2 cellular contexts compared by ENCODE assay signal in the genomic region with DNA sequence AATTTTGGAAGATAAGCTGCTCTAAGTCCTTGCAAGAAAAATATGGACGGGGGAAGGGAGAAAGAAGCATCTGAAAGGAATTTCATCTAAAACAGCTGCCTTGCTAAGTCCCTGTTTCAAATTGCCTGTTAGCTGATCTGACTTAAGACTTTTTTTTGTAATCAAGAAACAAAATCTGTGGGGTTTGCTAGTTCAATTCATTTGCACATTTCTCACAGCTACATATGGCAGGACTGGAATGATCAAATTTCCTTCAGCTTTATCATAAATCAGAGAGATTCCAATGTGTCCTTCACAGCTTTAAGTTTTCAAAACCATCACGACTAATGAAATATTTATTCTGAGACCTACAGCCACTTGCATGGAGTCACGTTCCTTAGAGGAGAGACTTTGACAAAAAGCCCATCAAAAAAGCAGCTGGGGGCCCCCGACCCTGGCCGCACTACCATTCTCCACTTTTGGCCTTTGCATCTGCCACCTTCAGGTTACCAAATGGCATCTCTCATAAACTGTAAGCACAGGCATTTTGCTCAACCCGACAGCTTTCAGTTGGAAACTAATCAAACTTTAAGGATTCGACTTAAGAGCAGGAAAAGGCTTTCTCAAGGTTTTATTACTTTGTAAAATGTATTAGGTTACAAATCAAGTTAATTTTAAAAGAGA.
TF ChIP-seq lines count a peak whose summit lies in the region.

No MANE protein-coding gene starts in this region.

TF ChIP-seq in liver, 16 proteins besides CTCF, POLR2A, EP300 and RAD21 (continued from another document):
- TF ChIP-seq, protein P1, sequence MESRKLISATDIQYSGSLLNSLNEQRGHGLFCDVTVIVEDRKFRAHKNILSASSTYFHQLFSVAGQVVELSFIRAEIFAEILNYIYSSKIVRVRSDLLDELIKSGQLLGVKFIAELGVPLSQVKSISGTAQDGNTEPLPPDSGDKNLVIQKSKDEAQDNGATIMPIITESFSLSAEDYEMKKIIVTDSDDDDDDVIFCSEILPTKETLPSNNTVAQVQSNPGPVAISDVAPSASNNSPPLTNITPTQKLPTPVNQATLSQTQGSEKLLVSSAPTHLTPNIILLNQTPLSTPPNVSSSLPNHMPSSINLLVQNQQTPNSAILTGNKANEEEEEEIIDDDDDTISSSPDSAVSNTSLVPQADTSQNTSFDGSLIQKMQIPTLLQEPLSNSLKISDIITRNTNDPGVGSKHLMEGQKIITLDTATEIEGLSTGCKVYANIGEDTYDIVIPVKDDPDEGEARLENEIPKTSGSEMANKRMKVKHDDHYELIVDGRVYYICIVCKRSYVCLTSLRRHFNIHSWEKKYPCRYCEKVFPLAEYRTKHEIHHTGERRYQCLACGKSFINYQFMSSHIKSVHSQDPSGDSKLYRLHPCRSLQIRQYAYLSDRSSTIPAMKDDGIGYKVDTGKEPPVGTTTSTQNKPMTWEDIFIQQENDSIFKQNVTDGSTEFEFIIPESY (IDR thresholded peaks at IDR 0.05), result no peak
- TF ChIP-seq, protein P2, sequence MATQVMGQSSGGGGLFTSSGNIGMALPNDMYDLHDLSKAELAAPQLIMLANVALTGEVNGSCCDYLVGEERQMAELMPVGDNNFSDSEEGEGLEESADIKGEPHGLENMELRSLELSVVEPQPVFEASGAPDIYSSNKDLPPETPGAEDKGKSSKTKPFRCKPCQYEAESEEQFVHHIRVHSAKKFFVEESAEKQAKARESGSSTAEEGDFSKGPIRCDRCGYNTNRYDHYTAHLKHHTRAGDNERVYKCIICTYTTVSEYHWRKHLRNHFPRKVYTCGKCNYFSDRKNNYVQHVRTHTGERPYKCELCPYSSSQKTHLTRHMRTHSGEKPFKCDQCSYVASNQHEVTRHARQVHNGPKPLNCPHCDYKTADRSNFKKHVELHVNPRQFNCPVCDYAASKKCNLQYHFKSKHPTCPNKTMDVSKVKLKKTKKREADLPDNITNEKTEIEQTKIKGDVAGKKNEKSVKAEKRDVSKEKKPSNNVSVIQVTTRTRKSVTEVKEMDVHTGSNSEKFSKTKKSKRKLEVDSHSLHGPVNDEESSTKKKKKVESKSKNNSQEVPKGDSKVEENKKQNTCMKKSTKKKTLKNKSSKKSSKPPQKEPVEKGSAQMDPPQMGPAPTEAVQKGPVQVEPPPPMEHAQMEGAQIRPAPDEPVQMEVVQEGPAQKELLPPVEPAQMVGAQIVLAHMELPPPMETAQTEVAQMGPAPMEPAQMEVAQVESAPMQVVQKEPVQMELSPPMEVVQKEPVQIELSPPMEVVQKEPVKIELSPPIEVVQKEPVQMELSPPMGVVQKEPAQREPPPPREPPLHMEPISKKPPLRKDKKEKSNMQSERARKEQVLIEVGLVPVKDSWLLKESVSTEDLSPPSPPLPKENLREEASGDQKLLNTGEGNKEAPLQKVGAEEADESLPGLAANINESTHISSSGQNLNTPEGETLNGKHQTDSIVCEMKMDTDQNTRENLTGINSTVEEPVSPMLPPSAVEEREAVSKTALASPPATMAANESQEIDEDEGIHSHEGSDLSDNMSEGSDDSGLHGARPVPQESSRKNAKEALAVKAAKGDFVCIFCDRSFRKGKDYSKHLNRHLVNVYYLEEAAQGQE (IDR thresholded peaks at IDR 0.05), result no peak

TF ChIP-seq in HepG2, 621 proteins besides CTCF, POLR2A, EP300 and RAD21 (continued from another document):
- TF ChIP-seq ZBTB8A (CRISPR knock-in tag; IDR thresholded peaks at IDR 0.05; ENCODE audit: borderline replicate concordance, low read depth) (no peak), ASH2L (IDR thresholded peaks at IDR 0.05; ENCODE audit: insufficient read length, low read depth, low read length) (no peak), ZNF136 (CRISPR knock-in tag; IDR thresholded peaks at IDR 0.05; ENCODE audit: low read depth) (no peak), ZNF510 (CRISPR knock-in tag; IDR thresholded peaks at IDR 0.05; ENCODE audit: low read depth) (no peak)
- TF ChIP-seq, protein P3, sequence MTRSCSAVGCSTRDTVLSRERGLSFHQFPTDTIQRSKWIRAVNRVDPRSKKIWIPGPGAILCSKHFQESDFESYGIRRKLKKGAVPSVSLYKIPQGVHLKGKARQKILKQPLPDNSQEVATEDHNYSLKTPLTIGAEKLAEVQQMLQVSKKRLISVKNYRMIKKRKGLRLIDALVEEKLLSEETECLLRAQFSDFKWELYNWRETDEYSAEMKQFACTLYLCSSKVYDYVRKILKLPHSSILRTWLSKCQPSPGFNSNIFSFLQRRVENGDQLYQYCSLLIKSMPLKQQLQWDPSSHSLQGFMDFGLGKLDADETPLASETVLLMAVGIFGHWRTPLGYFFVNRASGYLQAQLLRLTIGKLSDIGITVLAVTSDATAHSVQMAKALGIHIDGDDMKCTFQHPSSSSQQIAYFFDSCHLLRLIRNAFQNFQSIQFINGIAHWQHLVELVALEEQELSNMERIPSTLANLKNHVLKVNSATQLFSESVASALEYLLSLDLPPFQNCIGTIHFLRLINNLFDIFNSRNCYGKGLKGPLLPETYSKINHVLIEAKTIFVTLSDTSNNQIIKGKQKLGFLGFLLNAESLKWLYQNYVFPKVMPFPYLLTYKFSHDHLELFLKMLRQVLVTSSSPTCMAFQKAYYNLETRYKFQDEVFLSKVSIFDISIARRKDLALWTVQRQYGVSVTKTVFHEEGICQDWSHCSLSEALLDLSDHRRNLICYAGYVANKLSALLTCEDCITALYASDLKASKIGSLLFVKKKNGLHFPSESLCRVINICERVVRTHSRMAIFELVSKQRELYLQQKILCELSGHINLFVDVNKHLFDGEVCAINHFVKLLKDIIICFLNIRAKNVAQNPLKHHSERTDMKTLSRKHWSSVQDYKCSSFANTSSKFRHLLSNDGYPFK (CRISPR knock-in tag; IDR thresholded peaks at IDR 0.05; ENCODE audit: borderline replicate concordance), result no peak
- TF ChIP-seq, protein P4, sequence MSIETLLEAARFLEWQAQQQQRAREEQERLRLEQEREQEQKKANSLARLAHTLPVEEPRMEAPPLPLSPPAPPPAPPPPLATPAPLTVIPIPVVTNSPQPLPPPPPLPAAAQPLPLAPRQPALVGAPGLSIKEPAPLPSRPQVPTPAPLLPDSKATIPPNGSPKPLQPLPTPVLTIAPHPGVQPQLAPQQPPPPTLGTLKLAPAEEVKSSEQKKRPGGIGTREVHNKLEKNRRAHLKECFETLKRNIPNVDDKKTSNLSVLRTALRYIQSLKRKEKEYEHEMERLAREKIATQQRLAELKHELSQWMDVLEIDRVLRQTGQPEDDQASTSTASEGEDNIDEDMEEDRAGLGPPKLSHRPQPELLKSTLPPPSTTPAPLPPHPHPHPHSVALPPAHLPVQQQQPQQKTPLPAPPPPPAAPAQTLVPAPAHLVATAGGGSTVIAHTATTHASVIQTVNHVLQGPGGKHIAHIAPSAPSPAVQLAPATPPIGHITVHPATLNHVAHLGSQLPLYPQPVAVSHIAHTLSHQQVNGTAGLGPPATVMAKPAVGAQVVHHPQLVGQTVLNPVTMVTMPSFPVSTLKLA (IDR thresholded peaks at IDR 0.05), result no peak
- TF ChIP-seq, protein P1 (CRISPR knock-in tag; IDR thresholded peaks at IDR 0.05), result no peak
- TF ChIP-seq, protein P5, sequence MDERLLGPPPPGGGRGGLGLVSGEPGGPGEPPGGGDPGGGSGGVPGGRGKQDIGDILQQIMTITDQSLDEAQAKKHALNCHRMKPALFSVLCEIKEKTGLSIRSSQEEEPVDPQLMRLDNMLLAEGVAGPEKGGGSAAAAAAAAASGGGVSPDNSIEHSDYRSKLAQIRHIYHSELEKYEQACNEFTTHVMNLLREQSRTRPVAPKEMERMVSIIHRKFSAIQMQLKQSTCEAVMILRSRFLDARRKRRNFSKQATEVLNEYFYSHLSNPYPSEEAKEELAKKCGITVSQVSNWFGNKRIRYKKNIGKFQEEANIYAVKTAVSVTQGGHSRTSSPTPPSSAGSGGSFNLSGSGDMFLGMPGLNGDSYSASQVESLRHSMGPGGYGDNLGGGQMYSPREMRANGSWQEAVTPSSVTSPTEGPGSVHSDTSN (CRISPR knock-in tag; IDR thresholded peaks at IDR 0.05), result no peak
- TF ChIP-seq, protein P6, sequence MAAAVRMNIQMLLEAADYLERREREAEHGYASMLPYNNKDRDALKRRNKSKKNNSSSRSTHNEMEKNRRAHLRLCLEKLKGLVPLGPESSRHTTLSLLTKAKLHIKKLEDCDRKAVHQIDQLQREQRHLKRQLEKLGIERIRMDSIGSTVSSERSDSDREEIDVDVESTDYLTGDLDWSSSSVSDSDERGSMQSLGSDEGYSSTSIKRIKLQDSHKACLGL (CRISPR knock-in tag; IDR thresholded peaks at IDR 0.05), result no peak
